19 cellular contexts compared by ENCODE assay signal in genomic region chr7:118109607-118110006, GRCh38.
A peak's percentile ranks its signal among the peaks of the same experiment; 100 is the strongest.
DNase-seq lines count a peak whose midpoint lies in the region; ATAC-seq, FAIRE-seq and TF ChIP-seq lines count a peak whose summit lies in the region.
"Had no signal": no experiment of that assay in that cellular context is flagged by ENCODE, and none has a peak within 500 bp of the region (broad histone marks: within the 10 kb centered on the region; RNA-seq: fewer than 3 reads in every experiment).

No MANE protein-coding gene starts in this region.

- H3K4me3 ChIP-seq in left lung, result no peak overlapping the region
- H3K4me3 ChIP-seq in CD4-positive, alpha-beta memory T cell (ENCODE audit: low read length in 2 of 2), result no peak overlapping the region
- H3K4me3 ChIP-seq: adrenal gland, neural progenitor cell, right atrium auricular region had no signal

- H3K36me3 Mint-ChIP-seq in CD4-positive, alpha-beta memory T cell, result no peaks in the 10 kb centered on the region
- H3K36me3 Mint-ChIP-seq: neural progenitor cell had no signal

- no peak overlapping the region for H3K4me3 Mint-ChIP-seq in CD4-positive, alpha-beta memory T cell
- H3K4me3 Mint-ChIP-seq: activated CD4-positive, alpha-beta memory T cell treated with anti-CD3 and anti-CD28 coated beads, Interleukin-2, amount 10 ng/mL, durations not matched to agents 7 days and 5 days; activated T-helper 17 cell treated with anti-CD3 and anti-CD28 coated beads, Interleukin-2, amount 50 U/mL, for 72 hours; B cell; neural progenitor cell had no signal

- CTCF ChIA-PET in RWPE1 (lab: Yijun Ruan, JAX), result no interaction called here
- CTCF ChIA-PET in CD4-positive, alpha-beta memory T cell (lab: Charles Lee; ENCODE audit: partially characterized antibody), result no interaction called here

- no peak for TF ChIP-seq CTCF in RWPE1 (conservative IDR thresholded peaks at IDR 0.05; ENCODE audit: low read depth)
- no peak for TF ChIP-seq CTCF in left lung (IDR thresholded peaks at IDR 0.05)

- POLR2A ChIA-PET in RWPE1 (lab: Yijun Ruan, JAX; ENCODE audit: low non-redundant PET), result no interaction called here
- POLR2A ChIA-PET in CD4-positive, alpha-beta memory T cell (lab: Charles Lee; ENCODE audit: partially characterized antibody), result no interaction called here

- no peak overlapping the region for H3K27ac Mint-ChIP-seq in CD4-positive, alpha-beta memory T cell
- H3K27ac Mint-ChIP-seq: activated CD4-positive, alpha-beta memory T cell treated with anti-CD3 and anti-CD28 coated beads, Interleukin-2, amount 10 ng/mL, durations not matched to agents 7 days and 5 days; activated T-helper 17 cell treated with anti-CD3 and anti-CD28 coated beads, Interleukin-2, amount 50 U/mL, for 72 hours; B cell; neural progenitor cell had no signal

- no peak for TF ChIP-seq POLR2A in GM12891 (IDR thresholded peaks at IDR 0.05; ENCODE audit: low read depth, low read length)

- H3K27me3 ChIP-seq in left lung, result no peaks in the 10 kb centered on the region
- no peaks in the 10 kb centered on the region for H3K27me3 ChIP-seq in CD4-positive, alpha-beta memory T cell (ENCODE audit: insufficient read depth, low read length)
- H3K27me3 ChIP-seq: adrenal gland, neural progenitor cell, right atrium auricular region had no signal

- H3K4me1 ChIP-seq in left lung, result no peaks in the 10 kb centered on the region
- no peaks in the 10 kb centered on the region for H3K4me1 ChIP-seq in CD4-positive, alpha-beta memory T cell (ENCODE audit: insufficient read depth, low read length)
- H3K4me1 ChIP-seq: adrenal gland, neural progenitor cell, right atrium auricular region had no signal

- H3K4me1 Mint-ChIP-seq in CD4-positive, alpha-beta memory T cell, result no peaks in the 10 kb centered on the region
- H3K4me1 Mint-ChIP-seq: activated CD4-positive, alpha-beta memory T cell treated with anti-CD3 and anti-CD28 coated beads, Interleukin-2, amount 10 ng/mL, durations not matched to agents 7 days and 5 days; activated T-helper 17 cell treated with anti-CD3 and anti-CD28 coated beads, Interleukin-2, amount 50 U/mL, for 72 hours; B cell; neural progenitor cell had no signal

- no peaks in the 10 kb centered on the region for H3K36me3 ChIP-seq in left lung
- H3K36me3 ChIP-seq in CD4-positive, alpha-beta memory T cell (ENCODE audit: insufficient read depth, low read length), result no peaks in the 10 kb centered on the region
- H3K36me3 ChIP-seq: adrenal gland, neural progenitor cell, right atrium auricular region had no signal

- peaks cover 0 to 7% of the 10 kb centered on the region in 2 donors for H3K9me3 ChIP-seq in left lung
- no peaks in the 10 kb centered on the region for H3K9me3 ChIP-seq in CD4-positive, alpha-beta memory T cell (ENCODE audit: control insufficient read depth in 1 of 2, low read length in 2 of 2)
- H3K9me3 ChIP-seq: adrenal gland had no signal

- DNase-seq in GM12891 (ENCODE audit: insufficient read length, low spot score), result no peak
- peak; percentile 56 for DNase-seq in NCI-H2029 treated with DMSO at 0.1 percent for 48 hours (lab: John Stamatoyannopoulos, UW)
- DNase-seq in RWPE1 (ENCODE audit: low spot score), result peak; percentile 12
- no peak for DNase-seq in left lung
- DNase-seq in activated gamma-delta T cell (lab: John Stamatoyannopoulos, UW), result no peak
- DNase-seq in CD4-positive, alpha-beta memory T cell, result no peak
- no peak for DNase-seq in activated CD8-positive, alpha-beta memory T cell treated with anti-CD3 and anti-CD28 coated beads, Interleukin-2, amount 50 U/mL, for 4 hours
- DNase-seq: activated CD4-positive, alpha-beta memory T cell treated with anti-CD3 and anti-CD28 coated beads, Interleukin-2, amount 10 ng/mL, durations not matched to agents 7 days and 5 days; adrenal gland; DND-41; mesendoderm; NCI-H446 treated with DMSO at 0.1 percent for 48 hours had no signal

- peak; percentile 9 for FAIRE-seq in GM12891 (lab: Jason Lieb, UNC)
- FAIRE-seq: H1 had no signal

- H3K27ac ChIP-seq in RWPE1, result no peak overlapping the region
- H3K27ac ChIP-seq in left lung, result no peak overlapping the region
- no peak overlapping the region for H3K27ac ChIP-seq in CD4-positive, alpha-beta memory T cell (ENCODE audit: low read depth, low read length)
- H3K27ac ChIP-seq: adrenal gland, neural progenitor cell, right atrium auricular region, VCaP had no signal

- H3K9me3 Mint-ChIP-seq in CD4-positive, alpha-beta memory T cell, result peaks cover 0 to 9% (median 2%) of the 10 kb centered on the region in 8 donors

- ATAC-seq in left lung (peak; percentile 75), GM18909 (IDR thresholded peaks at IDR 0.05; ENCODE audit: poor library complexity, unreplicated experiment) (no peak)
- ATAC-seq: activated T-helper 17 cell treated with anti-CD3 and anti-CD28 coated beads, Interleukin-2, amount 50 U/mL, for 72 hours had no signal

- peaks cover 0 to 5% of the 10 kb centered on the region in 2 donors for H3K27me3 Mint-ChIP-seq in CD4-positive, alpha-beta memory T cell
- H3K27me3 Mint-ChIP-seq: activated T-helper 17 cell treated with anti-CD3 and anti-CD28 coated beads, Interleukin-2, amount 50 U/mL, for 72 hours; B cell had no signal

- intact Hi-C loops in left lung (cut with DNase I), result no loop called here
- intact Hi-C loops in CD4-positive, alpha-beta memory T cell (cut with micrococcal nuclease), result no loop called here

TF ChIP-seq in GM12891, 5 proteins besides CTCF, POLR2A, EP300 and RAD21:
- no peak for TF ChIP-seq POLR2AphosphoS5 (IDR thresholded peaks at IDR 0.05; ENCODE audit: low read depth, low read length)
- no peak for TF ChIP-seq SPI1 (IDR thresholded peaks at IDR 0.05; ENCODE audit: low read depth, low read length)
- TF ChIP-seq POU2F2 (IDR thresholded peaks at IDR 0.05; ENCODE audit: low read depth, low read length), result no peak
- no peak for TF ChIP-seq PAX5 (IDR thresholded peaks at IDR 0.05; ENCODE audit: insufficient read depth, low read length, severe bottlenecking)
- TF ChIP-seq TAF1 (IDR thresholded peaks at IDR 0.05; ENCODE audit: low read depth, low read length), result no peak

Comparison
In these comparisons a context has a peak if more than half of its experiments do, and no peak if none do; other contexts are left out.
1. DNase-seq: peak in NCI-H2029 treated with DMSO at 0.1 percent for 48 hours (single experiment) and RWPE1 (single experiment); none in GM12891 (single experiment), left lung (0 of 2), activated gamma-delta T cell (single experiment), CD4-positive, alpha-beta memory T cell (0 of 5) and activated CD8-positive, alpha-beta memory T cell treated with anti-CD3 and anti-CD28 coated beads, Interleukin-2, amount 50 U/mL, for 4 hours (single experiment).